In the genomic region with DNA sequence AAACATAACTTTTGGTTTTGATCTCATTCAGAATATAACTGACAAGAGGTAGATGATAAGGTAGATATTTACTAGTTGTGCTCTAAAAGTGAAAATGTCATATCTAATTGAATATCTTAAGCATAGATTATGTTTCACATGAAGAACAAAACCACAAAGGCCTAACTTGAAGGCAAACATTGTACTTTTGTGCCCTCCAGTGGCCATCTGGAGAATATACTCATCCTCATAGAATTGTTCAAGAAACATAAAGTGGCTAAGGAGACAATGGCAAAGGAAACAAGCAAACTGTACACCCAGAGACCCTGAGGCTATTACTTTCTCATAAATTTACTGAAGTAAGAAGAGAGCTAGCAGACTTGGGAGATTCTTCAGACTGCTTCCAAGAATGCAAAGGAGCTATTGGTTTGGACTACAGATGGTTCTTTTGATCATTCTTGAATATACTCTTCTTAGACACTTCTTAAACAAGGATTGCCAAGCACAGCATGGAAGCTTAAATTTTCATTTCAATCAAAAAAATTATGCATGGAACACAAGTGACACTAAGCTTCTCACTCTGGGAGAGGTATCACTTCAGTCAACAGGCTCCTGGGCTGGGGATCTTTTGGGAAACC, we compare ENCODE assay signal across 7 cellular contexts.
DNase-seq lines count a peak whose midpoint lies in the region; ATAC-seq and TF ChIP-seq lines count a peak whose summit lies in the region.

No MANE protein-coding gene starts in this region.

- in situ Hi-C loops in G401 (cut with HindIII; ENCODE audit: low sequenced_read_pairs) = no loop called here

- no peaks in the 10 kb centered on the region for H3K36me3 ChIP-seq in left ventricle myocardium inferior
- H3K36me3 ChIP-seq in skeletal muscle satellite cell (ENCODE audit: insufficient read depth, low read length) = no peaks in the 10 kb centered on the region

- peak overlapping the region; percentile 48 for H3K4me2 ChIP-seq in skeletal muscle satellite cell (ENCODE audit: low read length)

- no peaks in the 10 kb centered on the region for H3K4me1 ChIP-seq in left ventricle myocardium inferior
- peaks cover 15% of the 10 kb centered on the region for H3K4me1 ChIP-seq in skeletal muscle satellite cell (ENCODE audit: control insufficient read depth, insufficient read depth, low read length)

- no peak overlapping the region for H3K27ac Mint-ChIP-seq in activated naive CD8-positive, alpha-beta T cell treated with anti-CD3 and anti-CD28 coated beads, Interleukin-2, amount 50 U/mL, for 24 hours

- H3K27ac ChIP-seq in left ventricle myocardium inferior (replicated peaks) = no peak overlapping the region

- TF ChIP-seq CTCF in left ventricle myocardium inferior (IDR thresholded peaks at IDR 0.05; ENCODE audit: borderline replicate concordance) = peak; percentile 81

- H3K27me3 Mint-ChIP-seq in activated naive CD8-positive, alpha-beta T cell treated with anti-CD3 and anti-CD28 coated beads, Interleukin-2, amount 50 U/mL, for 24 hours = no peaks in the 10 kb centered on the region

- intact Hi-C loops in left ventricle myocardium inferior (cut with micrococcal nuclease) = loop anchor here (5.0 to 10.0 kb wide), 2 partner anchors 1151 to 1214 kb away; no protein-coding TSS in a partner anchor

- no peak overlapping the region for H3K4me3 ChIP-seq in left ventricle myocardium inferior
- no peak overlapping the region for H3K4me3 ChIP-seq in skeletal muscle satellite cell (ENCODE audit: low read length)

- no peaks in the 10 kb centered on the region for H3K4me1 Mint-ChIP-seq in activated naive CD8-positive, alpha-beta T cell treated with anti-CD3 and anti-CD28 coated beads, Interleukin-2, amount 50 U/mL, for 24 hours

- peak; percentile 78 for DNase-seq in G401 (ENCODE audit: low spot score)
- peak; percentile 47 for DNase-seq in NOMO-1 treated with DMSO at 0.1 percent for 48 hours (lab: John Stamatoyannopoulos, UW; ENCODE audit: unreplicated experiment)
- DNase-seq in activated naive CD8-positive, alpha-beta T cell treated with anti-CD3 and anti-CD28 coated beads, Interleukin-2, amount 50 U/mL, for 24 hours = peak; percentile 30
- no peak for DNase-seq in left ventricle myocardium inferior

- peak overlapping the region; percentile 53 for H3K9ac ChIP-seq in skeletal muscle satellite cell (ENCODE audit: low read depth, low read length)

- ATAC-seq in GM19455 (IDR thresholded peaks at IDR 0.05; ENCODE audit: unreplicated experiment) = peak; percentile 70
- peak; percentile 69 for ATAC-seq in HG03432 (IDR thresholded peaks at IDR 0.05; ENCODE audit: unreplicated experiment)
- peak; percentile 49 for ATAC-seq in activated naive CD8-positive, alpha-beta T cell treated with anti-CD3 and anti-CD28 coated beads, Interleukin-2, amount 50 U/mL, for 24 hours

- no peaks in the 10 kb centered on the region for H3K36me3 Mint-ChIP-seq in activated naive CD8-positive, alpha-beta T cell treated with anti-CD3 and anti-CD28 coated beads, Interleukin-2, amount 50 U/mL, for 24 hours (ENCODE audit: low read depth)

- H3K9me3 Mint-ChIP-seq in activated naive CD8-positive, alpha-beta T cell treated with anti-CD3 and anti-CD28 coated beads, Interleukin-2, amount 50 U/mL, for 24 hours = no peaks in the 10 kb centered on the region

- H3K27me3 ChIP-seq in left ventricle myocardium inferior (ENCODE audit: low read depth) (no peaks in the 10 kb centered on the region), skeletal muscle satellite cell (ENCODE audit: control insufficient read depth, insufficient read depth, low read length) (no peaks in the 10 kb centered on the region)

- H3K9me3 ChIP-seq in left ventricle myocardium inferior (replicated peaks) (no peaks in the 10 kb centered on the region), skeletal muscle satellite cell (replicated peaks; ENCODE audit: low read length) (no peaks in the 10 kb centered on the region)

- H3K4me3 Mint-ChIP-seq in activated naive CD8-positive, alpha-beta T cell treated with anti-CD3 and anti-CD28 coated beads, Interleukin-2, amount 50 U/mL, for 24 hours = no peak overlapping the region
